8 cellular contexts compared by ENCODE assay signal in genomic region chr19:51398096-51398704, GRCh38. TPM values are rescaled to one million over a fixed set of nuclear protein-coding genes. Genes with fewer than 3 reads are reported as not detected.
A peak's percentile ranks its signal among the peaks of the same experiment; 100 is the strongest.
DNase-seq lines count a peak whose midpoint lies in the region; ATAC-seq, FAIRE-seq and TF ChIP-seq lines count a peak whose summit lies in the region.

No MANE protein-coding gene starts in this region.

- peak; percentile 59 for FAIRE-seq in GM18507 (lab: Jason Lieb, UNC)

- H3K4me3 Mint-ChIP-seq in activated T-cell treated with anti-CD3 and anti-CD28 coated beads, Interleukin-2, amount 50 U/mL, for 4 hours, result no peak overlapping the region

- peaks cover under 1% of the 10 kb centered on the region for H3K27me3 Mint-ChIP-seq in activated T-cell treated with anti-CD3 and anti-CD28 coated beads, Interleukin-2, amount 50 U/mL, for 4 hours (ENCODE audit: low read depth)

- peaks cover 12% of the 10 kb centered on the region for H3K9me3 Mint-ChIP-seq in activated T-cell treated with anti-CD3 and anti-CD28 coated beads, Interleukin-2, amount 50 U/mL, for 4 hours

- peak; percentile 71 for TF ChIP-seq CTCF in AG10803 (conservative IDR thresholded peaks at IDR 0.05; ENCODE audit: low read length)

- H3K36me3 Mint-ChIP-seq in activated T-cell treated with anti-CD3 and anti-CD28 coated beads, Interleukin-2, amount 50 U/mL, for 4 hours (ENCODE audit: insufficient read depth), result no peaks in the 10 kb centered on the region

- DNase-seq in AG10803 (ENCODE audit: low read depth), result peak; percentile 36
- no peak for DNase-seq in GM18507 (ENCODE audit: extremely low spot score, insufficient read length, low read depth)
- DNase-seq in SW 1271 (lab: John Stamatoyannopoulos, UW), result peak; percentile 14 to 33
- peak; percentile 59 for DNase-seq in inferior parietal cortex (ENCODE audit: extremely low spot score)
- no peak for DNase-seq in activated CD8-positive, alpha-beta memory T cell treated with anti-CD3 and anti-CD28 coated beads, Interleukin-2, amount 50 U/mL, for 4 hours
- DNase-seq in NK-92 treated with Interleukin-12 subunit alpha and Interleukin-12 subunit beta, amount 100 ng/mL, for 24 hours (lab: John Stamatoyannopoulos, UW), result no peak
- no peak for DNase-seq in activated T-cell treated with anti-CD3 and anti-CD28 coated beads, Interleukin-2, amount 50 U/mL, for 4 hours
- no peak for DNase-seq in NCI-H128 (lab: John Stamatoyannopoulos, UW; ENCODE audit: unreplicated experiment)

- H3K4me3 ChIP-seq in AG10803 (ENCODE audit: low read length), result no peak overlapping the region

- ATAC-seq in activated T-cell treated with anti-CD3 and anti-CD28 coated beads, Interleukin-2, amount 50 U/mL, for 4 hours, result no peak

- H3K4me1 Mint-ChIP-seq in activated T-cell treated with anti-CD3 and anti-CD28 coated beads, Interleukin-2, amount 50 U/mL, for 4 hours (ENCODE audit: low read depth), result peaks cover 25% of the 10 kb centered on the region

RNA-seq across cellular contexts. Expression of gene C19orf84, which starts 7.8 kb away (rescaled TPM):
- not detected for total RNA-seq in activated T-cell treated with anti-CD3 and anti-CD28 coated beads, Interleukin-2, amount 50 U/mL, for 4 hours

RNA-seq across cellular contexts. Expression of gene LIM2, which starts 10.4 kb away (rescaled TPM):
- total RNA-seq in activated T-cell treated with anti-CD3 and anti-CD28 coated beads, Interleukin-2, amount 50 U/mL, for 4 hours, result under 1 TPM in 2 of 3 donors, not detected in 1; 0.58 to 0.65 TPM

RNA-seq across cellular contexts. Expression of gene SIGLEC10, which starts 19.2 kb away (rescaled TPM):
- total RNA-seq in activated T-cell treated with anti-CD3 and anti-CD28 coated beads, Interleukin-2, amount 50 U/mL, for 4 hours, result under 1 TPM; 0.43 to 0.63 (median 0.53) TPM

RNA-seq across cellular contexts. Expression of gene NKG7, which starts 25.7 kb away (rescaled TPM):
- 100 to 1,000 TPM; 146 to 232 (median 153) TPM for total RNA-seq in activated T-cell treated with anti-CD3 and anti-CD28 coated beads, Interleukin-2, amount 50 U/mL, for 4 hours

RNA-seq across cellular contexts. Expression of gene CLDND2, which starts 29.4 kb away (rescaled TPM):
- total RNA-seq in activated T-cell treated with anti-CD3 and anti-CD28 coated beads, Interleukin-2, amount 50 U/mL, for 4 hours, result 1 to 10 TPM; 3.8 to 6.4 (median 5.3) TPM

Comparison
In these comparisons a context has a peak if more than half of its experiments do, and no peak if none do; other contexts are left out.
1. DNase-seq: peak in AG10803 (single experiment), SW 1271 (2 of 2) and inferior parietal cortex (single experiment); none in GM18507 (single experiment), activated CD8-positive, alpha-beta memory T cell treated with anti-CD3 and anti-CD28 coated beads, Interleukin-2, amount 50 U/mL, for 4 hours (single experiment), NK-92 treated with Interleukin-12 subunit alpha and Interleukin-12 subunit beta, amount 100 ng/mL, for 24 hours (single experiment), activated T-cell treated with anti-CD3 and anti-CD28 coated beads, Interleukin-2, amount 50 U/mL, for 4 hours (single experiment) and NCI-H128 (single experiment).